In genomic region chr19:45264781-45265317, GRCh38 we compare ENCODE assay signal across 35 cellular contexts. TPM values are rescaled to one million over a fixed set of nuclear protein-coding genes. Genes with fewer than 3 reads are reported as not detected.
"Had no signal": no experiment of that assay in that cellular context is flagged by ENCODE, and none has a peak within 500 bp of the region (broad histone marks: within the 10 kb centered on the region; RNA-seq: fewer than 3 reads in every experiment).

No MANE protein-coding gene starts in this region.

- H3K27ac ChIP-seq: cardiac muscle cell, coronary artery, dorsolateral prefrontal cortex, esophagus muscularis mucosa, foreskin keratinocyte, heart left ventricle, left lung, pancreas, prostate gland, stomach, thyroid gland, upper lobe of left lung had no signal

- H3K36me3 ChIP-seq: pancreas, prostate gland had no signal

- H3K27me3 Mint-ChIP-seq: activated B cell treated with CpG ODN at 0.5 μM for 24 hours; activated naive CD8-positive, alpha-beta T cell; brain; natural killer cell treated with Interleukin-12 subunit alpha and Interleukin-12 subunit beta and Interleukin-15 and Interleukin-18, amount 100 ng/mL, for 72 hours; stimulated activated naive B cell treated with anti-CD40 and anti-IgM and Interleukin-4, amounts not matched to agents 10 μg/mL and 1 μg/mL and 100 μg/mL, for 72 hours; T-cell had no signal

- H3K27ac Mint-ChIP-seq: activated B cell treated with CpG ODN at 0.5 μM for 24 hours; activated naive CD8-positive, alpha-beta T cell; natural killer cell treated with Interleukin-12 subunit alpha and Interleukin-12 subunit beta and Interleukin-15 and Interleukin-18, amount 100 ng/mL, for 72 hours; stimulated activated naive B cell treated with anti-CD40 and anti-IgM and Interleukin-4, amounts not matched to agents 10 μg/mL and 1 μg/mL and 100 μg/mL, for 72 hours; T-cell; T-helper 2 cell treated with Interferon-gamma antibody and Interleukin-4, amounts not matched to agents 5 μg/mL and 100 μg/mL, for 36 hours had no signal

- H3K4me3 ChIP-seq: cardiac muscle cell, coronary artery, dorsolateral prefrontal cortex, esophagus muscularis mucosa, heart left ventricle, left lung, lung, mucosa of descending colon, pancreas, prostate gland, smooth muscle cell, stomach, thyroid gland, upper lobe of left lung had no signal

- H3K4me1 Mint-ChIP-seq: activated B cell treated with CpG ODN at 0.5 μM for 24 hours, brain, immature natural killer cell, T-cell had no signal

- DNase-seq: activated B cell treated with CpG ODN at 0.5 μM for 24 hours; activated CD4-positive, alpha-beta T cell treated with anti-CD3 and anti-CD28 coated beads, Interleukin-2, amount 50 U/mL, for 4 hours; activated effector memory CD4-positive, alpha-beta T cell treated with Interleukin-2 at 50 U/mL for 16 hours; activated naive CD4-positive, alpha-beta T cell treated with Interleukin-2 at 50 U/mL for 16 hours; aorta; dorsolateral prefrontal cortex; effector memory CD4-positive, alpha-beta T cell; foreskin keratinocyte; heart left ventricle; hypothalamus; immature natural killer cell; kidney; left lung; mucosa of descending colon; pancreas; retina; stimulated activated CD4-positive, alpha-beta T cell treated with anti-CD3 and anti-CD28 coated beads, Interleukin-1b, Interleukin-23, amount 100 ng/mL, for 48 hours; stimulated activated naive B cell treated with anti-CD40 and anti-IgM and Interleukin-4, amounts not matched to agents 10 μg/mL and 1 μg/mL and 100 μg/mL, for 72 hours; stomach; T-cell; thyroid gland had no signal

- H3K9me3 Mint-ChIP-seq: activated B cell treated with CpG ODN at 0.5 μM for 24 hours; brain; immature natural killer cell; natural killer cell treated with Interleukin-12 subunit alpha and Interleukin-12 subunit beta and Interleukin-15 and Interleukin-18, amount 100 ng/mL, for 72 hours; stimulated activated naive B cell treated with anti-CD40 and anti-IgM and Interleukin-4, amounts not matched to agents 10 μg/mL and 1 μg/mL and 100 μg/mL, for 72 hours; T-cell; T-helper 2 cell treated with Interferon-gamma antibody and Interleukin-4, amounts not matched to agents 5 μg/mL and 100 μg/mL, for 36 hours had no signal

- H3K27me3 ChIP-seq: cardiac muscle cell, dorsolateral prefrontal cortex, esophagus muscularis mucosa, foreskin keratinocyte, heart left ventricle, left lung, pancreas, stomach, thyroid gland, upper lobe of left lung had no signal

- ATAC-seq: foreskin keratinocyte; left lung; mucosa of descending colon; pancreas; stimulated activated naive B cell treated with anti-CD40 and anti-IgM and Interleukin-4, amounts not matched to agents 10 μg/mL and 1 μg/mL and 100 μg/mL, for 72 hours; T-cell had no signal

- H3K4me1 ChIP-seq: esophagus muscularis mucosa, foreskin keratinocyte, heart left ventricle, left lung, pancreas, prostate gland, stomach, thyroid gland, upper lobe of left lung had no signal

- H3K36me3 Mint-ChIP-seq: activated naive CD8-positive, alpha-beta T cell; natural killer cell treated with Interleukin-12 subunit alpha and Interleukin-12 subunit beta and Interleukin-15 and Interleukin-18, amount 100 ng/mL, for 72 hours had no signal

- H3K4me3 Mint-ChIP-seq: activated B cell treated with CpG ODN at 0.5 μM for 24 hours; activated naive CD8-positive, alpha-beta T cell; brain; immature natural killer cell; natural killer cell treated with Interleukin-12 subunit alpha and Interleukin-12 subunit beta and Interleukin-15 and Interleukin-18, amount 100 ng/mL, for 72 hours; stimulated activated naive B cell treated with anti-CD40 and anti-IgM and Interleukin-4, amounts not matched to agents 10 μg/mL and 1 μg/mL and 100 μg/mL, for 72 hours; T-cell; T-helper 2 cell treated with Interferon-gamma antibody and Interleukin-4, amounts not matched to agents 5 μg/mL and 100 μg/mL, for 36 hours had no signal

- H3K9me3 ChIP-seq: esophagus muscularis mucosa, heart left ventricle, left lung, mucosa of descending colon, pancreas, prostate gland, stomach, thyroid gland, upper lobe of left lung had no signal

- H3K4me2 ChIP-seq: smooth muscle cell had no signal

RNA-seq across cellular contexts. Expression of gene EXOC3L2, which starts 19.6 kb away (rescaled TPM):
- total RNA-seq: activated B cell treated with CpG ODN at 0.5 μM for 24 hours; myocyte; natural killer cell treated with Interleukin-12 subunit alpha and Interleukin-12 subunit beta and Interleukin-15 and Interleukin-18, amount 100 ng/mL, for 72 hours; T-cell had no signal
- polyA plus RNA-seq: immature natural killer cell had no signal

RNA-seq across cellular contexts. Expression of gene CKM, which starts 57.8 kb away (rescaled TPM):
- total RNA-seq: activated B cell treated with CpG ODN at 0.5 μM for 24 hours, aorta, endothelial cell of umbilical vein, foreskin keratinocyte, kidney, mesenteric fat pad, smooth muscle cell, T-cell, upper lobe of left lung had no signal
- polyA plus RNA-seq: endothelial cell of umbilical vein, foreskin keratinocyte, immature natural killer cell, smooth muscle cell had no signal
